ENCODE assay signal across 8 cellular contexts in the genomic region with DNA sequence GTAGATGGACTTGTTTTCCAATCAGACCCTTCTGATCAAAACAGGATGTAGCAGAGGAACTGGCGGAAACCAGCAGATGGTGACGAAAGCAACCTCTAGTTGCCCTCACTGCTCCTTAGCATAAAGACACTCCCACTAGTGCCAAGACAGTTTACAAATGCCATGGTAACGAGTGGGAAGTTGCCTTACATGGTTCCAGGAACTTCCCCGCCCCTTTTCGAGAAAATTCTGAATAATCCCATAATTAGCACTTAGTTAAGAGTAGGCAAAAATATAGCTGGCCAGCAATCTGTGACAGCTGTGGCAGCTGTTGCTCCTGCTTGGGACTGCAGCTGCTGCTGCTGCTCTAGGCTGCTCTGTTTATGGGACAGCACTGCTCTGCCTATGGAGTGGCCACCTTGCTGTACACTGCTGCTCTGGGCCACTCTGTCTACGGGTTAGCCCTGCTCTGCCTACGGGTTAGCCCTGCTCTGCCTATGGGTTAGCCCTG. TPM values are rescaled to one million over a fixed set of nuclear protein-coding genes. Genes with fewer than 3 reads are reported as not detected.
DNase-seq lines count a peak whose midpoint lies in the region; ATAC-seq, FAIRE-seq and TF ChIP-seq lines count a peak whose summit lies in the region.

No MANE protein-coding gene starts in this region.

- ATAC-seq in lower lobe of right lung = peak; percentile 72 to 81

- H3K4me3 ChIP-seq in lower lobe of right lung = no peak overlapping the region

- DNase-seq in GM12892 (ENCODE audit: insufficient read length) (no peak), KG1 (lab: John Stamatoyannopoulos, UW) (peak; percentile 41), lower lobe of right lung (peak; percentile 72), NCI-H1105 (lab: John Stamatoyannopoulos, UW) (no peak), AG08395 (ENCODE audit: low spot score) (no peak), retina (no peak), HPDE6-E6E7 (ENCODE audit: extremely low spot score) (no peak)
- DNase-seq in activated CD4-positive, alpha-beta T cell treated with anti-CD3 and anti-CD28 coated beads, Interleukin-2, amount 50 U/mL, for 1 hour = peak; percentile 47

- peak overlapping the region; percentile 72 for H3K27ac ChIP-seq in lower lobe of right lung

- peaks cover 49% of the 10 kb centered on the region for H3K4me1 ChIP-seq in lower lobe of right lung

- TF ChIP-seq CTCF in lower lobe of right lung (IDR thresholded peaks at IDR 0.05) = no peak

- FAIRE-seq in GM12892 (lab: Jason Lieb, UNC) = peak; percentile 91

- no peaks in the 10 kb centered on the region for H3K36me3 ChIP-seq in lower lobe of right lung

- no peaks in the 10 kb centered on the region for H3K27me3 ChIP-seq in lower lobe of right lung (ENCODE audit: low read depth)

- no peaks in the 10 kb centered on the region for H3K9me3 ChIP-seq in lower lobe of right lung

- intact Hi-C loops in lower lobe of right lung (cut with DNase I) = no loop called here

- TF ChIP-seq POLR2A in GM12892 (IDR thresholded peaks at IDR 0.05; ENCODE audit: low read depth, low read length) = no peak

RNA-seq across cellular contexts. Expression of gene SORL1, which starts 33.4 kb away (rescaled TPM):
- 61.4 TPM for polyA plus RNA-seq in GM12892 (2012; ENCODE audit: missing spikeins)
- 74.0 TPM for total RNA-seq in lower lobe of right lung

Comparison
In these comparisons a context has a peak if more than half of its experiments do, and no peak if none do; other contexts are left out.
1. DNase-seq: peak in KG1 (single experiment), activated CD4-positive, alpha-beta T cell treated with anti-CD3 and anti-CD28 coated beads, Interleukin-2, amount 50 U/mL, for 1 hour (single experiment) and lower lobe of right lung (single experiment); none in GM12892 (single experiment), NCI-H1105 (single experiment), AG08395 (single experiment), retina (single experiment) and HPDE6-E6E7 (single experiment).